1 cellular context compared by ENCODE assay signal in the genomic region with DNA sequence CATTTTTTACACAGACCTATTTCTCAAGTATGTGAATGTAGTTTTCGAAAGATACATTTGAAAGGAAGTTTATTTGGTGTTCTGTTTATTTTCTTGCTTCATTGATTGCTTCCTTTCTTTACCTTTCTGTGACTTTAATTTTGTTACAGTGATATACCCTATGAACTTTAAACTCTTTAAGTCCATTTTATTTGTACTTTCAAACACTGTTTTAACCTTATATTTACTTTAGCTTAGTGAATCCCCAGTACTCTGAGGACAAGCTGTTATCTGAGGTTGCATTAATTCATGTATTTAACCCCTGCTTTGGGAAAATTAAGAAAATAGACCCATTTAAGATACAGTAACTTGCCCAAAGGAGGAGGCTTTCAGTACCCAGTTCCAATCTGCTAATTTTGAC.
TF ChIP-seq lines count a peak whose summit lies in the region.

No MANE protein-coding gene starts in this region.

TF ChIP-seq in HepG2, 621 proteins besides CTCF, POLR2A, EP300 and RAD21 (continued from another document and continues in another):
- TF ChIP-seq, protein P1, sequence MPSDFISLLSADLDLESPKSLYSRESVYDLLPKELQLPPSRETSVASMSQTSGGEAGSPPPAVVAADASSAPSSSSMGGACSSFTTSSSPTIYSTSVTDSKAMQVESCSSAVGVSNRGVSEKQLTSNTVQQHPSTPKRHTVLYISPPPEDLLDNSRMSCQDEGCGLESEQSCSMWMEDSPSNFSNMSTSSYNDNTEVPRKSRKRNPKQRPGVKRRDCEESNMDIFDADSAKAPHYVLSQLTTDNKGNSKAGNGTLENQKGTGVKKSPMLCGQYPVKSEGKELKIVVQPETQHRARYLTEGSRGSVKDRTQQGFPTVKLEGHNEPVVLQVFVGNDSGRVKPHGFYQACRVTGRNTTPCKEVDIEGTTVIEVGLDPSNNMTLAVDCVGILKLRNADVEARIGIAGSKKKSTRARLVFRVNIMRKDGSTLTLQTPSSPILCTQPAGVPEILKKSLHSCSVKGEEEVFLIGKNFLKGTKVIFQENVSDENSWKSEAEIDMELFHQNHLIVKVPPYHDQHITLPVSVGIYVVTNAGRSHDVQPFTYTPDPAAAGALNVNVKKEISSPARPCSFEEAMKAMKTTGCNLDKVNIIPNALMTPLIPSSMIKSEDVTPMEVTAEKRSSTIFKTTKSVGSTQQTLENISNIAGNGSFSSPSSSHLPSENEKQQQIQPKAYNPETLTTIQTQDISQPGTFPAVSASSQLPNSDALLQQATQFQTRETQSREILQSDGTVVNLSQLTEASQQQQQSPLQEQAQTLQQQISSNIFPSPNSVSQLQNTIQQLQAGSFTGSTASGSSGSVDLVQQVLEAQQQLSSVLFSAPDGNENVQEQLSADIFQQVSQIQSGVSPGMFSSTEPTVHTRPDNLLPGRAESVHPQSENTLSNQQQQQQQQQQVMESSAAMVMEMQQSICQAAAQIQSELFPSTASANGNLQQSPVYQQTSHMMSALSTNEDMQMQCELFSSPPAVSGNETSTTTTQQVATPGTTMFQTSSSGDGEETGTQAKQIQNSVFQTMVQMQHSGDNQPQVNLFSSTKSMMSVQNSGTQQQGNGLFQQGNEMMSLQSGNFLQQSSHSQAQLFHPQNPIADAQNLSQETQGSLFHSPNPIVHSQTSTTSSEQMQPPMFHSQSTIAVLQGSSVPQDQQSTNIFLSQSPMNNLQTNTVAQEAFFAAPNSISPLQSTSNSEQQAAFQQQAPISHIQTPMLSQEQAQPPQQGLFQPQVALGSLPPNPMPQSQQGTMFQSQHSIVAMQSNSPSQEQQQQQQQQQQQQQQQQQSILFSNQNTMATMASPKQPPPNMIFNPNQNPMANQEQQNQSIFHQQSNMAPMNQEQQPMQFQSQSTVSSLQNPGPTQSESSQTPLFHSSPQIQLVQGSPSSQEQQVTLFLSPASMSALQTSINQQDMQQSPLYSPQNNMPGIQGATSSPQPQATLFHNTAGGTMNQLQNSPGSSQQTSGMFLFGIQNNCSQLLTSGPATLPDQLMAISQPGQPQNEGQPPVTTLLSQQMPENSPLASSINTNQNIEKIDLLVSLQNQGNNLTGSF (CRISPR knock-in tag; IDR thresholded peaks at IDR 0.05), result no peak
- TF ChIP-seq SP1 (IDR thresholded peaks at IDR 0.05) (no peak), SP1 (CRISPR knock-in tag; IDR thresholded peaks at IDR 0.05) (no peak), NFATC3 (CRISPR knock-in tag; IDR thresholded peaks at IDR 0.05) (no peak), TBP (CRISPR knock-in tag; IDR thresholded peaks at IDR 0.05) (no peak), RBFOX2 (IDR thresholded peaks at IDR 0.05; ENCODE audit: low read depth, low read length) (no peak), NCOA2 (CRISPR knock-in tag; IDR thresholded peaks at IDR 0.05) (peak; percentile 93), ZNF282 (IDR thresholded peaks at IDR 0.05; ENCODE audit: partially characterized antibody) (no peak), MEIS2 (CRISPR knock-in tag; IDR thresholded peaks at IDR 0.05) (no peak), ZNF720 (CRISPR knock-in tag; IDR thresholded peaks at IDR 0.05) (no peak), ZNF75D (CRISPR knock-in tag; IDR thresholded peaks at IDR 0.05; ENCODE audit: borderline replicate concordance) (no peak), RBM22 (optimal IDR thresholded peaks at IDR 0.05; ENCODE audit: low read length) (no peak), FOXO1 (CRISPR knock-in tag; IDR thresholded peaks at IDR 0.05) (no peak; the same call in 1 of the 2 replicates), NFIB (CRISPR knock-in tag; IDR thresholded peaks at IDR 0.05; ENCODE audit: borderline replicate concordance) (no peak), ZNF580 (CRISPR knock-in tag; IDR thresholded peaks at IDR 0.05; ENCODE audit: borderline replicate concordance, low read depth) (no peak), ZNF362 (CRISPR knock-in tag; IDR thresholded peaks at IDR 0.05; ENCODE audit: borderline replicate concordance) (0 out of 2 replicates have a peak, but pooled peaks have one; percentile 34), YY1 (IDR thresholded peaks at IDR 0.05; ENCODE audit: insufficient read depth, insufficient replicate concordance, low read depth, low read length) (peak; percentile 4), ZBTB26 (CRISPR knock-in tag; IDR thresholded peaks at IDR 0.05; ENCODE audit: borderline replicate concordance) (no peak), PCBP2 (optimal IDR thresholded peaks at IDR 0.05; ENCODE audit: low read depth, low read length, poor library complexity, severe bottlenecking) (no peak), NCOR1 (IDR thresholded peaks at IDR 0.05; ENCODE audit: borderline replicate concordance, low read length) (peak; percentile 95), ZNF710 (CRISPR knock-in tag; IDR thresholded peaks at IDR 0.05; ENCODE audit: borderline replicate concordance) (no peak), IKZF1 (IDR thresholded peaks at IDR 0.05) (no peak), HES4 (CRISPR knock-in tag; IDR thresholded peaks at IDR 0.05; ENCODE audit: borderline replicate concordance) (no peak), STAG1 (CRISPR knock-in tag; IDR thresholded peaks at IDR 0.05) (no peak), ZNF883 (CRISPR knock-in tag; IDR thresholded peaks at IDR 0.05; ENCODE audit: not compliant biosample characterization) (no peak), FOXP4 (CRISPR knock-in tag; IDR thresholded peaks at IDR 0.05) (peak; percentile 81; the same call in 1 of the 2 replicates), ARNTL (CRISPR knock-in tag; IDR thresholded peaks at IDR 0.05) (no peak), REL (CRISPR knock-in tag; conservative IDR thresholded peaks at IDR 0.05) (no peak), ZKSCAN1 (IDR thresholded peaks at IDR 0.05; ENCODE audit: low read length) (no peak), DMAP1 (CRISPR knock-in tag; IDR thresholded peaks at IDR 0.05) (no peak), FOXP1 (IDR thresholded peaks at IDR 0.05) (peak; percentile 67), FOXP1 (CRISPR knock-in tag; IDR thresholded peaks at IDR 0.05) (peak; percentile 96), SOX6 (IDR thresholded peaks at IDR 0.05) (no peak), SOX6 (CRISPR knock-in tag; IDR thresholded peaks at IDR 0.05) (peak; percentile 78; the same call in 1 of the 2 replicates), ZFX (CRISPR knock-in tag; IDR thresholded peaks at IDR 0.05; ENCODE audit: low read depth) (no peak), ZSCAN22 (CRISPR knock-in tag; IDR thresholded peaks at IDR 0.05) (no peak), GABPB1 (CRISPR knock-in tag; IDR thresholded peaks at IDR 0.05) (no peak), ZNF777 (CRISPR knock-in tag; IDR thresholded peaks at IDR 0.05) (no peak), FOXK2 (IDR thresholded peaks at IDR 0.05) (0 out of 2 replicates have a peak, but pooled peaks have one; percentile 3), ZBTB38 (CRISPR knock-in tag; IDR thresholded peaks at IDR 0.05) (no peak), FOXA3 (CRISPR knock-in tag; IDR thresholded peaks at IDR 0.05) (peak; percentile 97), FOXA1 (IDR thresholded peaks at IDR 0.05) (peak; percentile 93), FOXA1 (CRISPR knock-in tag; IDR thresholded peaks at IDR 0.05) (peak; percentile 78), FLYWCH1 (CRISPR knock-in tag; IDR thresholded peaks at IDR 0.05) (no peak), FOXM1 (CRISPR knock-in tag; IDR thresholded peaks at IDR 0.05) (no peak), HOMEZ (CRISPR knock-in tag; IDR thresholded peaks at IDR 0.05; ENCODE audit: low read depth) (peak; percentile 73), KDM3A (CRISPR knock-in tag; IDR thresholded peaks at IDR 0.05; ENCODE audit: low read depth) (no peak; the same call in 1 of the 2 replicates), ZNF354B (CRISPR knock-in tag; IDR thresholded peaks at IDR 0.05) (no peak), STAT5B (CRISPR knock-in tag; IDR thresholded peaks at IDR 0.05) (no peak)
- TF ChIP-seq, protein P2, sequence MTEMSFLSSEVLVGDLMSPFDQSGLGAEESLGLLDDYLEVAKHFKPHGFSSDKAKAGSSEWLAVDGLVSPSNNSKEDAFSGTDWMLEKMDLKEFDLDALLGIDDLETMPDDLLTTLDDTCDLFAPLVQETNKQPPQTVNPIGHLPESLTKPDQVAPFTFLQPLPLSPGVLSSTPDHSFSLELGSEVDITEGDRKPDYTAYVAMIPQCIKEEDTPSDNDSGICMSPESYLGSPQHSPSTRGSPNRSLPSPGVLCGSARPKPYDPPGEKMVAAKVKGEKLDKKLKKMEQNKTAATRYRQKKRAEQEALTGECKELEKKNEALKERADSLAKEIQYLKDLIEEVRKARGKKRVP (CRISPR knock-in tag; IDR thresholded peaks at IDR 0.05), result peak in 1 of 2 experiments; percentile 39; a peak in 1 of 4 replicates
- TF ChIP-seq, protein P3, sequence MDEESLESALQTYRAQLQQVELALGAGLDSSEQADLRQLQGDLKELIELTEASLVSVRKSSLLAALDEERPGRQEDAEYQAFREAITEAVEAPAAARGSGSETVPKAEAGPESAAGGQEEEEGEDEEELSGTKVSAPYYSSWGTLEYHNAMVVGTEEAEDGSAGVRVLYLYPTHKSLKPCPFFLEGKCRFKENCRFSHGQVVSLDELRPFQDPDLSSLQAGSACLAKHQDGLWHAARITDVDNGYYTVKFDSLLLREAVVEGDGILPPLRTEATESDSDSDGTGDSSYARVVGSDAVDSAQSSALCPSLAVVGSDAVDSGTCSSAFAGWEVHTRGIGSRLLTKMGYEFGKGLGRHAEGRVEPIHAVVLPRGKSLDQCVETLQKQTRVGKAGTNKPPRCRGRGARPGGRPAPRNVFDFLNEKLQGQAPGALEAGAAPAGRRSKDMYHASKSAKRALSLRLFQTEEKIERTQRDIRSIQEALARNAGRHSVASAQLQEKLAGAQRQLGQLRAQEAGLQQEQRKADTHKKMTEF (CRISPR knock-in tag; IDR thresholded peaks at IDR 0.05), result peak; percentile 85
- TF ChIP-seq, protein P4, sequence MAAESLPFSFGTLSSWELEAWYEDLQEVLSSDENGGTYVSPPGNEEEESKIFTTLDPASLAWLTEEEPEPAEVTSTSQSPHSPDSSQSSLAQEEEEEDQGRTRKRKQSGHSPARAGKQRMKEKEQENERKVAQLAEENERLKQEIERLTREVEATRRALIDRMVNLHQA (CRISPR knock-in tag; IDR thresholded peaks at IDR 0.05), result 0 out of 2 replicates have a peak, but pooled peaks have one; percentile 53
